Comparison of ENCODE assay signal across 7 cellular contexts in genomic region chr13:77919351-77920294, GRCh38. TPM values are rescaled to one million over a fixed set of nuclear protein-coding genes. Genes with fewer than 3 reads are reported as not detected.
DNase-seq lines count a peak whose midpoint lies in the region; ATAC-seq and TF ChIP-seq lines count a peak whose summit lies in the region.

No MANE protein-coding gene starts in this region.

- CTCF ChIA-PET in HEK293 (lab: Yijun Ruan, JAX) = no interaction called here

- H3K9me3 ChIP-seq in HEK293 (ENCODE audit: control insufficient read depth, insufficient read depth, low read depth, low read length) (no peaks in the 10 kb centered on the region), WERI-Rb-1 (ENCODE audit: severe bottlenecking) (no peaks in the 10 kb centered on the region), heart right ventricle (no peaks in the 10 kb centered on the region), prostate gland (no peaks in the 10 kb centered on the region)

- H3K27me3 ChIP-seq in WERI-Rb-1 (ENCODE audit: insufficient read depth, low read depth, severe bottlenecking) = no peaks in the 10 kb centered on the region
- H3K27me3 ChIP-seq in heart right ventricle = peaks cover 0 to 31% (median 0%) of the 10 kb centered on the region in 7 donors
- no peaks in the 10 kb centered on the region for H3K27me3 ChIP-seq in prostate gland (replicated peaks; ENCODE audit: insufficient read depth)

- peak; percentile 82 to 88 (median 86) for ATAC-seq in heart right ventricle

- peak overlapping the region; percentile 53 for H3K4me3 ChIP-seq in HEK293 (ENCODE audit: low read depth, low read length)
- peak overlapping the region; percentile 69 for H3K4me3 ChIP-seq in WERI-Rb-1 (ENCODE audit: low read depth, low read length)
- peak overlapping the region; percentile 37 to 75 (median 68) for H3K4me3 ChIP-seq in heart right ventricle
- H3K4me3 ChIP-seq in prostate gland = peak overlapping the region; percentile 31 to 39

- TF ChIP-seq POLR2A in prostate gland (IDR thresholded peaks at IDR 0.05) = no peak

- DNase-seq in WERI-Rb-1 = peak; percentile 12
- peak; percentile 51 to 70 for DNase-seq in heart right ventricle
- peak; percentile 8 for DNase-seq in prostate gland (ENCODE audit: low spot score)
- DNase-seq in middle frontal gyrus (ENCODE audit: extremely low spot score, low spot score) = no peak
- no peak for DNase-seq in NCI-H128 (lab: John Stamatoyannopoulos, UW; ENCODE audit: unreplicated experiment)
- no peak for DNase-seq in ACHN

- intact Hi-C loops in heart right ventricle (cut with DNase I) (loop anchor here in 5 of 10 donors (2.0 to 10.0 kb wide), 6 partner anchors 63 to 205 kb away; no protein-coding TSS in a partner anchor), prostate gland (cut with DNase I) (loop anchor here (5.0 to 10.0 kb wide), 2 partner anchors 132 to 205 kb away; no protein-coding TSS in a partner anchor)

- POLR2A ChIA-PET in HEK293 (lab: Yijun Ruan, JAX) = no interaction called here

- 9% methylated on average over 35 of the region's 35 CpGs for WGBS in heart right ventricle, 2 donors
- WGBS in prostate gland = 7% methylated on average over 31 of the region's 35 CpGs

- no peaks in the 10 kb centered on the region for H3K36me3 ChIP-seq in HEK293 (ENCODE audit: control insufficient read depth in 2 of 2, insufficient read depth in 1 of 2, low read length in 2 of 2)
- no peaks in the 10 kb centered on the region for H3K36me3 ChIP-seq in WERI-Rb-1
- H3K36me3 ChIP-seq in heart right ventricle = no peaks in the 10 kb centered on the region
- no peaks in the 10 kb centered on the region for H3K36me3 ChIP-seq in prostate gland

- H3K4me1 ChIP-seq in HEK293 (ENCODE audit: control insufficient read depth, insufficient read depth, low read length) = no peaks in the 10 kb centered on the region
- peaks cover 0 to 16% (median 6%) of the 10 kb centered on the region in 9 donors for H3K4me1 ChIP-seq in heart right ventricle
- no peaks in the 10 kb centered on the region for H3K4me1 ChIP-seq in prostate gland (replicated peaks)

- no peak overlapping the region for H3K27ac ChIP-seq in HEK293 (ENCODE audit: extremely low read depth, low read depth, low read length)
- H3K27ac ChIP-seq in WERI-Rb-1 = no peak overlapping the region
- H3K27ac ChIP-seq in heart right ventricle = peak overlapping the region; percentile 8 to 87 (median 79)
- H3K27ac ChIP-seq in prostate gland = peak overlapping the region in 1 of 2 donors; percentile 41

- no peak for TF ChIP-seq CTCF in HEK293 (tag by site-specific recombination; IDR thresholded peaks at IDR 0.05)
- TF ChIP-seq CTCF in WERI-Rb-1 (IDR thresholded peaks at IDR 0.05; ENCODE audit: low read depth, low read length) = no peak
- no peak for TF ChIP-seq CTCF in heart right ventricle (IDR thresholded peaks at IDR 0.05)
- no peak for TF ChIP-seq CTCF in prostate gland (IDR thresholded peaks at IDR 0.05)

- in situ Hi-C loops in ACHN (cut with HindIII; ENCODE audit: low pct_ligation_motif_present, low pct_unique_long_range_greater_than_20kb, low sequenced_read_pairs) = no loop called here

TF ChIP-seq in HEK293, 187 proteins besides CTCF, POLR2A, EP300 and RAD21:
- TF ChIP-seq ZNF19 (tag by site-specific recombination; IDR thresholded peaks at IDR 0.05; ENCODE audit: low read depth) = no peak
- no peak for TF ChIP-seq ZNF266 (tag by site-specific recombination; IDR thresholded peaks at IDR 0.05; ENCODE audit: low read depth)
- no peak for TF ChIP-seq ZNF623 (tag by site-specific recombination; IDR thresholded peaks at IDR 0.05)
- TF ChIP-seq GLIS1 (tag by site-specific recombination; IDR thresholded peaks at IDR 0.05) = peak; percentile 42; the same call in 1 of the 2 replicates
- no peak for TF ChIP-seq KLF17 (tag by site-specific recombination; IDR thresholded peaks at IDR 0.05)
- TF ChIP-seq ZNF670 (tag by site-specific recombination; IDR thresholded peaks at IDR 0.05; ENCODE audit: low read depth) = no peak
- no peak for TF ChIP-seq ZNF521 (tag by site-specific recombination; IDR thresholded peaks at IDR 0.05)
- no peak for TF ChIP-seq KLF10 (tag by site-specific recombination; IDR thresholded peaks at IDR 0.05)
- TF ChIP-seq REPIN1 (tag by site-specific recombination; IDR thresholded peaks at IDR 0.05; ENCODE audit: low read depth) = no peak
- TF ChIP-seq, protein P1, sequence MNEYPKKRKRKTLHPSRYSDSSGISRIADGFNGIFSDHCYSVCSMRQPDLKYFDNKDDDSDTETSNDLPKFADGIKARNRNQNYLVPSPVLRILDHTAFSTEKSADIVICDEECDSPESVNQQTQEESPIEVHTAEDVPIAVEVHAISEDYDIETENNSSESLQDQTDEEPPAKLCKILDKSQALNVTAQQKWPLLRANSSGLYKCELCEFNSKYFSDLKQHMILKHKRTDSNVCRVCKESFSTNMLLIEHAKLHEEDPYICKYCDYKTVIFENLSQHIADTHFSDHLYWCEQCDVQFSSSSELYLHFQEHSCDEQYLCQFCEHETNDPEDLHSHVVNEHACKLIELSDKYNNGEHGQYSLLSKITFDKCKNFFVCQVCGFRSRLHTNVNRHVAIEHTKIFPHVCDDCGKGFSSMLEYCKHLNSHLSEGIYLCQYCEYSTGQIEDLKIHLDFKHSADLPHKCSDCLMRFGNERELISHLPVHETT (tag by site-specific recombination; IDR thresholded peaks at IDR 0.05) = no peak
- TF ChIP-seq ZNF335 (tag by site-specific recombination; conservative IDR thresholded peaks at IDR 0.05) = peak; percentile 62
- TF ChIP-seq SP2 (tag by site-specific recombination; IDR thresholded peaks at IDR 0.05) = peak; percentile 57
- TF ChIP-seq ZNF624 (tag by site-specific recombination; IDR thresholded peaks at IDR 0.05) = no peak
- TF ChIP-seq MEIS1 (CRISPR knock-in tag; IDR thresholded peaks at IDR 0.05; ENCODE audit: borderline replicate concordance) = no peak
- TF ChIP-seq, protein P2, sequence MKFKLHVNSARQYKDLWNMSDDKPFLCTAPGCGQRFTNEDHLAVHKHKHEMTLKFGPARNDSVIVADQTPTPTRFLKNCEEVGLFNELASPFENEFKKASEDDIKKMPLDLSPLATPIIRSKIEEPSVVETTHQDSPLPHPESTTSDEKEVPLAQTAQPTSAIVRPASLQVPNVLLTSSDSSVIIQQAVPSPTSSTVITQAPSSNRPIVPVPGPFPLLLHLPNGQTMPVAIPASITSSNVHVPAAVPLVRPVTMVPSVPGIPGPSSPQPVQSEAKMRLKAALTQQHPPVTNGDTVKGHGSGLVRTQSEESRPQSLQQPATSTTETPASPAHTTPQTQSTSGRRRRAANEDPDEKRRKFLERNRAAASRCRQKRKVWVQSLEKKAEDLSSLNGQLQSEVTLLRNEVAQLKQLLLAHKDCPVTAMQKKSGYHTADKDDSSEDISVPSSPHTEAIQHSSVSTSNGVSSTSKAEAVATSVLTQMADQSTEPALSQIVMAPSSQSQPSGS (tag by site-specific recombination; IDR thresholded peaks at IDR 0.05; ENCODE audit: low read depth) = no peak
- TF ChIP-seq GLIS2 (tag by site-specific recombination; IDR thresholded peaks at IDR 0.05) = 0 out of 2 replicates have a peak, but pooled peaks have one; percentile 14
- peak; percentile 42 for TF ChIP-seq ZIC2 (tag by site-specific recombination; IDR thresholded peaks at IDR 0.05)
- peak; percentile 79 for TF ChIP-seq TRIM28 (IDR thresholded peaks at IDR 0.05; ENCODE audit: borderline replicate concordance, low read length)
- TF ChIP-seq ZNF366 (tag by site-specific recombination; conservative IDR thresholded peaks at IDR 0.05) = no peak
- no peak for TF ChIP-seq ZNF530 (tag by site-specific recombination; IDR thresholded peaks at IDR 0.05; ENCODE audit: low read depth)
- no peak for TF ChIP-seq ZNF747 (tag by site-specific recombination; IDR thresholded peaks at IDR 0.05)

RNA-seq across cellular contexts. Expression of gene EDNRB, which starts 1.0 kb away (rescaled TPM):
- total RNA-seq in heart right ventricle = 10 to 100 TPM in 9 of 10 donors, 1 to 10 TPM in 1; 9.3 to 61.9 (median 19.6) TPM
- 10 to 100 TPM; 20.0 to 29.8 TPM for polyA plus RNA-seq in heart right ventricle
- 10 to 100 TPM; 14.8 to 18.9 TPM for total RNA-seq in prostate gland

Comparison
In these comparisons a context has a peak if more than half of its experiments do, and no peak if none do; other contexts are left out.
1. H3K27ac ChIP-seq: peak in heart right ventricle (10 of 10); none in HEK293 (single experiment) and WERI-Rb-1 (single experiment).
2. DNase-seq: peak in WERI-Rb-1 (single experiment), heart right ventricle (2 of 2) and prostate gland (single experiment); none in middle frontal gyrus (single experiment), NCI-H128 (single experiment) and ACHN (single experiment).
3. Peak in every context shown above with its lines, with median percentiles within 50 percentile points of each other: H3K4me3 ChIP-seq.